Comparison of ENCODE assay signal across 2 cellular contexts in genomic region chr13:91464336-91464735, GRCh38.
A peak's percentile ranks its signal among the peaks of the same experiment; 100 is the strongest.
TF ChIP-seq lines count a peak whose summit lies in the region.

No MANE protein-coding gene starts in this region.

TF ChIP-seq in HepG2, 621 proteins besides CTCF, POLR2A, EP300 and RAD21:
- TF ChIP-seq MAFK (conservative IDR thresholded peaks at IDR 0.05 in 1 of 2, IDR thresholded peaks at IDR 0.05 in 1 of 2; ENCODE audit: low read length in 2 of 2) (peak; percentile 50 to 72; a peak in 3 of 4 replicates), NFE2L2 (IDR thresholded peaks at IDR 0.05; ENCODE audit: low read length) (peak; percentile 81), HDAC2 (CRISPR knock-in tag; IDR thresholded peaks at IDR 0.05) (no peak), TOE1 (CRISPR knock-in tag; IDR thresholded peaks at IDR 0.05) (no peak), ARNT2 (CRISPR knock-in tag; IDR thresholded peaks at IDR 0.05; ENCODE audit: low read depth) (no peak), ZNF598 (CRISPR knock-in tag; IDR thresholded peaks at IDR 0.05; ENCODE audit: borderline replicate concordance) (no peak), MAFF (IDR thresholded peaks at IDR 0.05; ENCODE audit: low read depth, low read length) (peak; percentile 57)

TF ChIP-seq in IMR-90, 13 proteins besides CTCF, POLR2A, EP300 and RAD21:
- TF ChIP-seq MAFK (IDR thresholded peaks at IDR 0.05; ENCODE audit: low read depth, low read length) (peak; percentile 48; the same call in 1 of the 2 replicates), SMC3 (IDR thresholded peaks at IDR 0.05; ENCODE audit: low read depth, low read length) (no peak), NFE2L2 (IDR thresholded peaks at IDR 0.05; ENCODE audit: low read depth, low read length) (peak; percentile 77)
